14 cellular contexts compared by ENCODE assay signal in the genomic region with DNA sequence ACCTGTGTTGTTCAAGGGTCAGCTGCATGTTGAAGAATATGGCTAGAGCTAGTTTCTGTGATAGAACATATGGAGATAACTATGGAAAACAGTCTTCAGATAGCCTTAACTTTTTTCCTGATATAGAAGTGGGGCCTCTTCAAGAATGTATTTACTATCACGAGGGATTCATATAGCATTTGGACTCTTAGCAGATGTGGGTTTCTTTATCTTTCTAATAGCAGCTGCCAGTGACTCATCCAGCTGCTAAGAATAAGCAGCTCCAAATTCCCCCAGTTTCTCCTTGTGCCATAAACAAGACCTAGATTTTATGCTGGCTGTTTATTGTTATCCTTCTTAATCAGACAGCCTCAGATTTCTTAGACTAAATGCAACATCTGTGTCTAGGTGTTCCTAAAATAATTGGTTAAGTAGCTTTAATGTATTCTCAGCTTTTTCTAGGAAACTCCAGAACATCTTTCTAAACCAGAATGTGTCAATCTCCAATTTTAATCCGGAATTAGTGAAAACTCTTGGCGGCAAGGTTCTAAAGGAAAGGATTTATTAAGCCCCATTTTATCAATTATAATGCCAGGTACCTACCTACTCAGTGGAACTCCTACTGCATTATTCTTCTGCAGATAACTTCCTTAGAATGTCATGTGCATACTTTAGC.
A peak's percentile ranks its signal among the peaks of the same experiment; 100 is the strongest.
DNase-seq lines count a peak whose midpoint lies in the region; ATAC-seq, FAIRE-seq and TF ChIP-seq lines count a peak whose summit lies in the region.
"Had no signal": no experiment of that assay in that cellular context is flagged by ENCODE, and none has a peak within 500 bp of the region (broad histone marks: within the 10 kb centered on the region; RNA-seq: fewer than 3 reads in every experiment).

No MANE protein-coding gene starts in this region.

- H3K4me1 Mint-ChIP-seq in GM23338, result peaks cover 33% of the 10 kb centered on the region
- H3K4me1 Mint-ChIP-seq in neural progenitor cell, result peaks cover 26% of the 10 kb centered on the region

- H3K27me3 Mint-ChIP-seq in GM23338 (ENCODE audit: insufficient read depth, low read depth, poor library complexity) (no peaks in the 10 kb centered on the region), neural progenitor cell (ENCODE audit: insufficient read depth, low read depth) (peaks cover 2% of the 10 kb centered on the region)
- H3K27me3 Mint-ChIP-seq: activated naive CD8-positive, alpha-beta T cell treated with anti-CD3 and anti-CD28 coated beads, Interleukin-2, amount 50 U/mL, for 24 hours had no signal

- no peak overlapping the region for H3K9ac ChIP-seq in neural progenitor cell

- H2AFZ ChIP-seq in GM23338 (no peak overlapping the region), neural progenitor cell (replicated peaks) (no peak overlapping the region)

- 51 to 77% (median 64%) methylated on average over 3 of the region's 3 CpGs for WGBS in small intestine, 3 donors

- H3K36me3 ChIP-seq in GM23338 (ENCODE audit: insufficient read depth) (no peaks in the 10 kb centered on the region), SJCRH30 (no peaks in the 10 kb centered on the region), small intestine (ENCODE audit: control insufficient read depth in 2 of 2, insufficient read depth in 2 of 2, low read length in 2 of 2) (no peaks in the 10 kb centered on the region), neural progenitor cell (peaks cover 2% of the 10 kb centered on the region)
- H3K36me3 ChIP-seq: esophagus squamous epithelium, thoracic aorta had no signal

- H3K9me3 Mint-ChIP-seq in GM23338 (peaks cover 4% of the 10 kb centered on the region), neural progenitor cell (peaks cover 4% of the 10 kb centered on the region)
- H3K9me3 Mint-ChIP-seq: activated naive CD8-positive, alpha-beta T cell treated with anti-CD3 and anti-CD28 coated beads, Interleukin-2, amount 50 U/mL, for 24 hours; T-helper 1 cell treated with Interleukin-12 subunit alpha and Interleukin-12 subunit beta and Interleukin-4 antibody, amounts not matched to agents 30 μg/mL and 1 μg/mL, for 36 hours had no signal

- peak overlapping the region; percentile 9 for H3K4me2 ChIP-seq in GM23338
- no peak overlapping the region for H3K4me2 ChIP-seq in neural progenitor cell

- FAIRE-seq in small intestine (lab: Jason Lieb, UNC), result no peak

- H3K27ac ChIP-seq in GM23338 (ENCODE audit: low read depth) (no peak overlapping the region), SJCRH30 (peak overlapping the region; percentile 65), small intestine (ENCODE audit: low read depth in 1 of 2, low read length in 1 of 2) (no peak overlapping the region), neural progenitor cell (no peak overlapping the region)
- H3K27ac ChIP-seq: esophagus squamous epithelium, thoracic aorta had no signal

- H3K27me3 ChIP-seq in GM23338 (ENCODE audit: insufficient read depth), result no peaks in the 10 kb centered on the region
- no peaks in the 10 kb centered on the region for H3K27me3 ChIP-seq in SJCRH30
- no peaks in the 10 kb centered on the region for H3K27me3 ChIP-seq in small intestine (ENCODE audit: control insufficient read depth in 2 of 2, insufficient read depth in 2 of 2, low read length in 2 of 2)
- H3K27me3 ChIP-seq in neural progenitor cell, result no peaks in the 10 kb centered on the region
- H3K27me3 ChIP-seq: esophagus squamous epithelium had no signal

- H3K4me3 ChIP-seq in GM23338 (no peak overlapping the region), SJCRH30 (no peak overlapping the region), small intestine (ENCODE audit: low read depth in 1 of 2, low read length in 2 of 2) (no peak overlapping the region), neural progenitor cell (no peak overlapping the region)
- H3K4me3 ChIP-seq: esophagus squamous epithelium, thoracic aorta had no signal

- peaks cover 28% of the 10 kb centered on the region for H3K4me1 ChIP-seq in GM23338 (ENCODE audit: insufficient read depth)
- peaks cover 29% of the 10 kb centered on the region for H3K4me1 ChIP-seq in SJCRH30
- no peaks in the 10 kb centered on the region for H3K4me1 ChIP-seq in small intestine (ENCODE audit: control insufficient read depth in 2 of 2, insufficient read depth in 1 of 2, low read depth in 1 of 2, low read length in 1 of 2)
- H3K4me1 ChIP-seq in neural progenitor cell, result peaks cover 12% of the 10 kb centered on the region
- H3K4me1 ChIP-seq: esophagus squamous epithelium had no signal

- H4K20me1 ChIP-seq in GM23338 (replicated peaks; ENCODE audit: insufficient read depth), result no peaks in the 10 kb centered on the region
- H4K20me1 ChIP-seq in neural progenitor cell (ENCODE audit: low read depth), result peaks cover 4% of the 10 kb centered on the region

- peak overlapping the region; percentile 28; the same call in 1 of the 2 replicates for H3K27ac Mint-ChIP-seq in GM23338
- no peak overlapping the region for H3K27ac Mint-ChIP-seq in neural progenitor cell
- H3K27ac Mint-ChIP-seq: activated CD8-positive, alpha-beta T cell treated with anti-CD3 and anti-CD28 coated beads, Interleukin-2, amount 10 ng/mL, durations not matched to agents 7 days and 5 days; activated naive CD8-positive, alpha-beta T cell treated with anti-CD3 and anti-CD28 coated beads, Interleukin-2, amount 50 U/mL, for 24 hours; T-helper 1 cell treated with Interleukin-12 subunit alpha and Interleukin-12 subunit beta and Interleukin-4 antibody, amounts not matched to agents 30 μg/mL and 1 μg/mL, for 36 hours had no signal

- H3K9me3 ChIP-seq in SJCRH30 (replicated peaks) (no peaks in the 10 kb centered on the region), small intestine (ENCODE audit: control insufficient read depth, low read depth) (no peaks in the 10 kb centered on the region), neural progenitor cell (ENCODE audit: low read depth) (no peaks in the 10 kb centered on the region)
- H3K9me3 ChIP-seq: esophagus squamous epithelium, thoracic aorta had no signal

- H3K36me3 Mint-ChIP-seq in GM23338 (ENCODE audit: low read depth), result peaks cover 11% of the 10 kb centered on the region
- H3K36me3 Mint-ChIP-seq in neural progenitor cell, result peaks cover 35% of the 10 kb centered on the region

- H3F3A ChIP-seq in GM23338 (replicated peaks; ENCODE audit: low read depth) (no peaks in the 10 kb centered on the region), neural progenitor cell (ENCODE audit: low read depth) (no peaks in the 10 kb centered on the region)

- H3K4me3 Mint-ChIP-seq in GM23338 (no peak overlapping the region), neural progenitor cell (no peak overlapping the region)
- H3K4me3 Mint-ChIP-seq: activated CD8-positive, alpha-beta T cell treated with anti-CD3 and anti-CD28 coated beads, Interleukin-2, amount 10 ng/mL, durations not matched to agents 7 days and 5 days; activated naive CD8-positive, alpha-beta T cell treated with anti-CD3 and anti-CD28 coated beads, Interleukin-2, amount 50 U/mL, for 24 hours; T-helper 1 cell treated with Interleukin-12 subunit alpha and Interleukin-12 subunit beta and Interleukin-4 antibody, amounts not matched to agents 30 μg/mL and 1 μg/mL, for 36 hours had no signal

- no peak for ATAC-seq in GM23338
- ATAC-seq: activated CD8-positive, alpha-beta T cell treated with anti-CD3 and anti-CD28 coated beads, Interleukin-2, amount 10 ng/mL, durations not matched to agents 7 days and 5 days; activated naive CD8-positive, alpha-beta T cell treated with anti-CD3 and anti-CD28 coated beads, Interleukin-2, amount 50 U/mL, for 24 hours had no signal

- TF ChIP-seq CTCF in GM23338 (conservative IDR thresholded peaks at IDR 0.05; ENCODE audit: low read depth in 2 of 2) (no peak), neural progenitor cell (IDR thresholded peaks at IDR 0.05) (no peak)

- no peaks in the 10 kb centered on the region for H3K79me2 ChIP-seq in GM23338 (replicated peaks; ENCODE audit: insufficient read depth)
- no peaks in the 10 kb centered on the region for H3K79me2 ChIP-seq in neural progenitor cell (ENCODE audit: low read depth)

- no peaks in the 10 kb centered on the region for H3K9me2 ChIP-seq in GM23338 (ENCODE audit: insufficient read depth)

- DNase-seq in GM23338 (ENCODE audit: low spot score) (no peak), SJCRH30 (peak; percentile 11 to 57), fibroblast of gingiva (ENCODE audit: low read depth) (peak; percentile 24), small intestine (peak; percentile 9), ureter (ENCODE audit: low spot score) (no peak), NCI-H187 treated with DMSO at 0.1 percent for 48 hours (lab: John Stamatoyannopoulos, UW) (no peak), neural progenitor cell (ENCODE audit: low spot score) (no peak)
- DNase-seq: activated CD8-positive, alpha-beta T cell treated with anti-CD3 and anti-CD28 coated beads, Interleukin-2, amount 10 ng/mL, durations not matched to agents 7 days and 5 days; activated naive CD8-positive, alpha-beta T cell treated with anti-CD3 and anti-CD28 coated beads, Interleukin-2, amount 50 U/mL, for 24 hours; esophagus squamous epithelium; GOT3; MV-4-11 had no signal

TF ChIP-seq in GM23338, 12 proteins besides CTCF, POLR2A, EP300 and RAD21 (continues in another document):
- TF ChIP-seq STAT1 (IDR thresholded peaks at IDR 0.05; ENCODE audit: unreplicated experiment), result no peak
- TF ChIP-seq, protein P1, sequence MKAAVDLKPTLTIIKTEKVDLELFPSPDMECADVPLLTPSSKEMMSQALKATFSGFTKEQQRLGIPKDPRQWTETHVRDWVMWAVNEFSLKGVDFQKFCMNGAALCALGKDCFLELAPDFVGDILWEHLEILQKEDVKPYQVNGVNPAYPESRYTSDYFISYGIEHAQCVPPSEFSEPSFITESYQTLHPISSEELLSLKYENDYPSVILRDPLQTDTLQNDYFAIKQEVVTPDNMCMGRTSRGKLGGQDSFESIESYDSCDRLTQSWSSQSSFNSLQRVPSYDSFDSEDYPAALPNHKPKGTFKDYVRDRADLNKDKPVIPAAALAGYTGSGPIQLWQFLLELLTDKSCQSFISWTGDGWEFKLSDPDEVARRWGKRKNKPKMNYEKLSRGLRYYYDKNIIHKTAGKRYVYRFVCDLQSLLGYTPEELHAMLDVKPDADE (IDR thresholded peaks at IDR 0.05), result no peak
- no peak for TF ChIP-seq CREB1 (CRISPR knock-in tag; IDR thresholded peaks at IDR 0.05; ENCODE audit: low read depth)

Comparison
In these comparisons a context has a peak if more than half of its experiments do, and no peak if none do; other contexts are left out.
1. DNase-seq: peak in SJCRH30 (2 of 2), fibroblast of gingiva (single experiment) and small intestine (single experiment); none in GM23338 (single experiment), ureter (single experiment), NCI-H187 treated with DMSO at 0.1 percent for 48 hours (single experiment) and neural progenitor cell (single experiment).